ENCODE assay signal across 18 cellular contexts in the genomic region with DNA sequence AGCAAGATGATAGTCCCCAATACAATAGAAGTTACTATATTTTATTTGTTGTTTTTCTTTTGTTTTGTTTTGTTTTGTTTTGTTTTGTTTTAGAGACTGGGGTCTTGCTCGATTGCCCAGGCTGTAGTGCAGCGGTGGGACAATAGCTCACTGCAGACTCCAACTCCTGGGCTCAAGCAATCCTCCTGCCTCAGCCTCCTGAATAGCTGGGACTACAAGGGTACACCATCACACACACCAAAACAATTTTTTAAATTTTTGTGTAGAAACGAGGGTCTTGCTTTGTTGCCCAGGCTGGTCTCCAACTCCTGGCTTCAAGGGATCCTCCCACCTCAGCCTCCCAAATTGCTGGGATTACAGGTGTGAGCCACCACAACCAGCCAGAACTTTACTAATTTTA. TPM values are rescaled to one million over a fixed set of nuclear protein-coding genes. Genes with fewer than 3 reads are reported as not detected.
"Had no signal": no experiment of that assay in that cellular context is flagged by ENCODE, and none has a peak within 500 bp of the region (broad histone marks: within the 10 kb centered on the region; RNA-seq: fewer than 3 reads in every experiment).

No MANE protein-coding gene starts in this region.

RNA-seq across cellular contexts. Expression of a gene that starts 0.6 kb away (rescaled TPM):
- total RNA-seq: activated B cell treated with CpG ODN at 0.5 μM for 24 hours; activated CD4-positive, alpha-beta memory T cell treated with anti-CD3 and anti-CD28 coated beads for 36 hours; activated CD4-positive, alpha-beta T cell treated with anti-CD3 and anti-CD28 coated beads, Interleukin-2, amount 10 ng/mL, durations not matched to agents 24 days and 14 days; activated CD8-positive, alpha-beta memory T cell treated with anti-CD3 and anti-CD28 coated beads for 36 hours; activated CD8-positive, alpha-beta T cell treated with anti-CD3 and anti-CD28 coated beads for 36 hours; activated naive CD4-positive, alpha-beta T cell treated with anti-CD3 and anti-CD28 coated beads for 36 hours; activated naive CD4-positive, alpha-beta T cell treated with anti-CD3 and anti-CD28 coated beads, Interleukin-2, amount 50 U/mL, for 72 hours; activated naive CD8-positive, alpha-beta T cell treated with anti-CD3 and anti-CD28 coated beads for 36 hours; activated T-cell treated with anti-CD3 and anti-CD28 coated beads, Interleukin-2, amount 50 U/mL, for 72 hours; activated T-helper 1 cell treated with anti-CD3 and anti-CD28 coated beads, Interleukin-12 subunit alpha, Interleukin-12 subunit beta, Interleukin-2, Interleukin-4 antibody, amounts not matched to agents 30 ng/mL and 10 ng/mL and 1 ng/mL, durations not matched to agents 14 hours and 24 hours and 36 hours; activated T-helper 17 cell treated with anti-CD3 and anti-CD28 coated beads, Interleukin-2, amount 50 U/mL, for 72 hours; aorta; astrocyte; bronchial epithelial cell; cardiac muscle cell; T-helper 1 cell treated with Interleukin-12 subunit alpha and Interleukin-12 subunit beta and Interleukin-4 antibody, amounts not matched to agents 30 ng/mL and 1 ng/mL, for 36 hours; T-helper 17 cell; T-helper 2 cell treated with Interferon-gamma antibody and Interleukin-4, amounts not matched to agents 100 ng/mL and 5 ng/mL, for 36 hours had no signal
- polyA plus RNA-seq: cardiac muscle cell had no signal
